In the genomic region with DNA sequence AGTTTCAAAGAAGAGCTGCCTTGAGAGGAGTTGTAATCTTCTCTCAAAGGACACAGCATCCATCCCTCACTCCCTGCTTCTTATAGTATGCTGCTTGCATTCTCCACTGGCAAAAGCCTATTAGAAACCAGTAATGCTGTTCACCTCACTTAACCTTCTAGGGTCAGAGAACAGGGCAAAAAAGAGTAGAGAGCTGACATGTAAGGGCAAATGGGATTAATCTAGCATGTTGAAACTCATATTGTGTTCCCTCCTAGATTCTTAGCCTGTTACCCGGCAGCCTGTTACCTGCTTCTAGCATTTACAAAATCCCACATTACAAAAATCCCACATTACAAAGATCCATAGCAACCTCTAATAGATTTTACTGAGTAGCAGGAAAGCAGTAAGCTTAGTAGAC, we compare ENCODE assay signal across 22 cellular contexts.
"Had no signal": no experiment of that assay in that cellular context is flagged by ENCODE, and none has a peak within 500 bp of the region (broad histone marks: within the 10 kb centered on the region; RNA-seq: fewer than 3 reads in every experiment).

No MANE protein-coding gene starts in this region.

- H3K4me3 Mint-ChIP-seq: activated T-cell treated with anti-CD3 and anti-CD28 coated beads, Interleukin-2, amount 50 U/mL, for 72 hours; dendritic cell treated with granulocyte-macrophage colony-stimulating factor and Interleukin-4, amounts not matched to agents 40 ng/mL and 50 ng/mL, for 4 days; effector memory CD8-positive, alpha-beta T cell; memory B cell; naive thymus-derived CD8-positive, alpha-beta T cell; stimulated activated memory B cell treated with anti-CD40 and anti-IgM and Interleukin-4, amounts not matched to agents 10 μg/mL and 1 μg/mL and 100 μg/mL, for 72 hours; T-helper 17 cell; type B pancreatic cell had no signal

- DNase-seq: activated CD4-positive, alpha-beta T cell treated with anti-CD3 and anti-CD28 coated beads for 1 hour; activated CD8-positive, alpha-beta memory T cell treated with anti-CD3 and anti-CD28 coated beads for 24 hours; activated CD8-positive, alpha-beta memory T cell treated with anti-CD3 and anti-CD28 coated beads, Interleukin-2, amount 50 U/mL, for 48 hours; activated effector memory CD4-positive, alpha-beta T cell treated with anti-CD3 and anti-CD28 coated beads, Interleukin-2, amount 50 U/mL, for 16 hours; activated naive CD4-positive, alpha-beta T cell treated with anti-CD3 and anti-CD28 coated beads, Interleukin-2, amount 50 U/mL, for 16 hours; activated T-cell treated with anti-CD3 and anti-CD28 coated beads, Interleukin-2, amount 50 U/mL, for 72 hours; aorta; effector memory CD8-positive, alpha-beta T cell; hypothalamus; kidney; left ventricle myocardium superior; naive thymus-derived CD8-positive, alpha-beta T cell; sigmoid colon; stimulated activated CD4-positive, alpha-beta T cell treated with anti-CD3 and anti-CD28 coated beads, Interleukin-4, amount 100 ng/mL, for 24 hours; T-helper 17 cell; testis had no signal

- H3K4me1 ChIP-seq: parathyroid adenoma had no signal

- H3K27ac ChIP-seq: parathyroid adenoma, sigmoid colon, testis, VCaP had no signal

- H3K27me3 ChIP-seq: sigmoid colon, testis had no signal

- H3K4me3 ChIP-seq: sigmoid colon, testis had no signal

- H3K27ac Mint-ChIP-seq: activated T-cell treated with anti-CD3 and anti-CD28 coated beads, Interleukin-2, amount 50 U/mL, for 72 hours; dendritic cell treated with granulocyte-macrophage colony-stimulating factor and Interleukin-4, amounts not matched to agents 40 ng/mL and 50 ng/mL, for 4 days; effector memory CD8-positive, alpha-beta T cell; memory B cell; naive thymus-derived CD8-positive, alpha-beta T cell; stimulated activated memory B cell treated with anti-CD40 and anti-IgM and Interleukin-4, amounts not matched to agents 10 μg/mL and 1 μg/mL and 100 μg/mL, for 72 hours; T-helper 17 cell; type B pancreatic cell had no signal

- ATAC-seq: activated T-cell treated with anti-CD3 and anti-CD28 coated beads, Interleukin-2, amount 50 U/mL, for 72 hours; effector memory CD8-positive, alpha-beta T cell; left ventricle myocardium superior; naive thymus-derived CD8-positive, alpha-beta T cell; stimulated activated memory B cell treated with anti-CD40 and anti-IgM and Interleukin-4, amounts not matched to agents 10 μg/mL and 1 μg/mL and 100 μg/mL, for 72 hours; T-helper 17 cell had no signal

- H3K36me3 ChIP-seq: sigmoid colon had no signal

- H3K9me3 Mint-ChIP-seq: activated T-cell treated with anti-CD3 and anti-CD28 coated beads, Interleukin-2, amount 50 U/mL, for 72 hours; dendritic cell treated with granulocyte-macrophage colony-stimulating factor and Interleukin-4, amounts not matched to agents 40 ng/mL and 50 ng/mL, for 4 days; memory B cell; stimulated activated memory B cell treated with anti-CD40 and anti-IgM and Interleukin-4, amounts not matched to agents 10 μg/mL and 1 μg/mL and 100 μg/mL, for 72 hours had no signal

- H3K4me1 Mint-ChIP-seq: memory B cell; naive thymus-derived CD8-positive, alpha-beta T cell; stimulated activated memory B cell treated with anti-CD40 and anti-IgM and Interleukin-4, amounts not matched to agents 10 μg/mL and 1 μg/mL and 100 μg/mL, for 72 hours; T-helper 17 cell had no signal

- H3K27me3 Mint-ChIP-seq: effector memory CD8-positive, alpha-beta T cell; memory B cell; stimulated activated memory B cell treated with anti-CD40 and anti-IgM and Interleukin-4, amounts not matched to agents 10 μg/mL and 1 μg/mL and 100 μg/mL, for 72 hours; T-helper 17 cell; type B pancreatic cell had no signal

- H3K36me3 Mint-ChIP-seq: memory B cell; naive thymus-derived CD8-positive, alpha-beta T cell; stimulated activated memory B cell treated with anti-CD40 and anti-IgM and Interleukin-4, amounts not matched to agents 10 μg/mL and 1 μg/mL and 100 μg/mL, for 72 hours; type B pancreatic cell had no signal

- H3K9me3 ChIP-seq: sigmoid colon, testis had no signal
